12 cellular contexts compared by ENCODE assay signal in genomic region chr9:105246656-105247162, GRCh38. TPM values are rescaled to one million over a fixed set of nuclear protein-coding genes. Genes with fewer than 3 reads are reported as not detected.
DNase-seq lines count a peak whose midpoint lies in the region; ATAC-seq and TF ChIP-seq lines count a peak whose summit lies in the region.
"Had no signal": no experiment of that assay in that cellular context is flagged by ENCODE, and none has a peak within 500 bp of the region (broad histone marks: within the 10 kb centered on the region; RNA-seq: fewer than 3 reads in every experiment).

No MANE protein-coding gene starts in this region.

- H3K9me3 Mint-ChIP-seq in neural crest cell: no peaks in the 10 kb centered on the region
- no peaks in the 10 kb centered on the region for H3K9me3 Mint-ChIP-seq in activated naive CD4-positive, alpha-beta T cell treated with anti-CD3 and anti-CD28 coated beads, Interleukin-2, amount 50 U/mL, for 72 hours
- H3K9me3 Mint-ChIP-seq: activated T-helper 1 cell treated with anti-CD3 and anti-CD28 coated beads, Interleukin-12 subunit alpha, Interleukin-12 subunit beta, Interleukin-2, Interleukin-4 antibody, amounts not matched to agents 30 ng/mL and 10 ng/mL and 1 ng/mL, durations not matched to agents 14 hours and 24 hours and 36 hours; memory B cell had no signal

- H3K27me3 ChIP-seq in endocrine pancreas (ENCODE audit: control insufficient read depth, insufficient read depth, low read length): no peaks in the 10 kb centered on the region
- H3K27me3 ChIP-seq: tibial nerve had no signal

- H3K4me3 ChIP-seq in endocrine pancreas (ENCODE audit: control insufficient read depth, insufficient read depth, low read length): peak overlapping the region; percentile 97

- H3K4me1 Mint-ChIP-seq in neural crest cell: peaks cover 10% of the 10 kb centered on the region

- DNase-seq in NCI-H446 treated with DMSO at 0.1 percent for 48 hours (lab: John Stamatoyannopoulos, UW) (peak; percentile 10), neural crest cell (ENCODE audit: low read depth, low spot score) (no peak), OCI-M2 (lab: John Stamatoyannopoulos, UW; ENCODE audit: unreplicated experiment) (no peak), HT-29 (ENCODE audit: low spot score) (no peak), cerebellar cortex (ENCODE audit: low spot score) (no peak)
- no peak for DNase-seq in activated naive CD4-positive, alpha-beta T cell treated with anti-CD3 and anti-CD28 coated beads, Interleukin-2, amount 50 U/mL, for 72 hours (ENCODE audit: low spot score in 2 of 2)
- DNase-seq: NCI-H345 had no signal

- peak overlapping the region; percentile 85 for H3K4me3 Mint-ChIP-seq in neural crest cell

- H3K36me3 ChIP-seq in ES-I3 (ENCODE audit: insufficient read depth, low read length) (no peaks in the 10 kb centered on the region), endocrine pancreas (ENCODE audit: control insufficient read depth, insufficient read depth, low read length) (no peaks in the 10 kb centered on the region)
- H3K36me3 ChIP-seq: tibial nerve had no signal

- ATAC-seq in activated naive CD4-positive, alpha-beta T cell treated with anti-CD3 and anti-CD28 coated beads, Interleukin-2, amount 50 U/mL, for 72 hours: no peak

- no peaks in the 10 kb centered on the region for H3K36me3 Mint-ChIP-seq in neural crest cell (ENCODE audit: low read depth)
- peaks cover 0 to 6% of the 10 kb centered on the region in 2 donors for H3K36me3 Mint-ChIP-seq in activated naive CD4-positive, alpha-beta T cell treated with anti-CD3 and anti-CD28 coated beads, Interleukin-2, amount 50 U/mL, for 72 hours

- 0 out of 2 replicates have a peak overlapping the region, but pooled peaks have one; percentile 23 for H3K9ac ChIP-seq in ES-I3 (ENCODE audit: low read depth, low read length)
- no peak overlapping the region for H3K9ac ChIP-seq in endocrine pancreas (ENCODE audit: control insufficient read depth, insufficient read depth, low read length)

- H3K27me3 Mint-ChIP-seq in neural crest cell (ENCODE audit: low read depth): peaks cover 64% of the 10 kb centered on the region
- H3K27me3 Mint-ChIP-seq: memory B cell had no signal

- no peak for TF ChIP-seq CTCF in neural crest cell (conservative IDR thresholded peaks at IDR 0.05)

- H3K9me3 ChIP-seq in ES-I3 (ENCODE audit: control insufficient read depth, insufficient read depth, low read length) (no peaks in the 10 kb centered on the region), endocrine pancreas (ENCODE audit: control insufficient read depth, low read length) (no peaks in the 10 kb centered on the region)

- peaks cover 37% of the 10 kb centered on the region for H3K4me1 ChIP-seq in ES-I3 (ENCODE audit: insufficient read depth, low read length)
- peaks cover 5% of the 10 kb centered on the region for H3K4me1 ChIP-seq in endocrine pancreas (ENCODE audit: control insufficient read depth, insufficient read depth, low read length)

- H3K27ac Mint-ChIP-seq in neural crest cell (ENCODE audit: unreplicated experiment): no peak overlapping the region
- H3K27ac Mint-ChIP-seq in activated naive CD4-positive, alpha-beta T cell treated with anti-CD3 and anti-CD28 coated beads, Interleukin-2, amount 50 U/mL, for 72 hours: no peak overlapping the region
- H3K27ac Mint-ChIP-seq: activated T-helper 1 cell treated with anti-CD3 and anti-CD28 coated beads, Interleukin-12 subunit alpha, Interleukin-12 subunit beta, Interleukin-2, Interleukin-4 antibody, amounts not matched to agents 30 ng/mL and 10 ng/mL and 1 ng/mL, durations not matched to agents 14 hours and 24 hours and 36 hours had no signal

RNA-seq across cellular contexts. Expression of gene SLC44A1, which starts 2.3 kb away (rescaled TPM):
- total RNA-seq in neural crest cell: 13.7 and 13.9 TPM in 2 replicates
- total RNA-seq in HT-29 (2014; rRNA removed; shearing (Covaris generic)): 37.3 and 43.7 TPM in 2 replicates
- 10 to 100 TPM in 1 of 2 donors, 1 to 10 TPM in 1; 6.0 to 11.2 TPM for total RNA-seq in activated naive CD4-positive, alpha-beta T cell treated with anti-CD3 and anti-CD28 coated beads, Interleukin-2, amount 50 U/mL, for 72 hours
